9 cellular contexts compared by ENCODE assay signal in genomic region chr12:55797068-55797467, GRCh38. TPM values are rescaled to one million over a fixed set of nuclear protein-coding genes. Genes with fewer than 3 reads are reported as not detected.
DNase-seq lines count a peak whose midpoint lies in the region; ATAC-seq, FAIRE-seq and TF ChIP-seq lines count a peak whose summit lies in the region.
"Had no signal": no experiment of that assay in that cellular context is flagged by ENCODE, and none has a peak within 500 bp of the region (broad histone marks: within the 10 kb centered on the region; RNA-seq: fewer than 3 reads in every experiment).

No MANE protein-coding gene starts in this region.

- H3K9me3 ChIP-seq in keratinocyte (ENCODE audit: control insufficient read depth, low read depth, low read length): no peaks in the 10 kb centered on the region

- FAIRE-seq in keratinocyte (lab: Jason Lieb, UNC): no peak

- H3K4me1 ChIP-seq in keratinocyte (ENCODE audit: control insufficient read depth, extremely low read depth, insufficient read depth, low read length): no peaks in the 10 kb centered on the region

- dilution Hi-C loops in keratinocyte (cut with MboI; ENCODE audit: extremely low pct_ligation_motif_present, low sequenced_read_pairs): no loop called here

- H4K20me1 ChIP-seq in keratinocyte (ENCODE audit: control insufficient read depth, extremely low read depth, insufficient read depth, low read length): no peaks in the 10 kb centered on the region

- H3K79me2 ChIP-seq in keratinocyte (ENCODE audit: control insufficient read depth, insufficient read depth, low read length): peaks cover 11% of the 10 kb centered on the region

- in situ Hi-C loops in astrocyte of the cerebellum (cut with HindIII; ENCODE audit: low sequenced_read_pairs): no loop called here

- ATAC-seq in GM19463 (IDR thresholded peaks at IDR 0.05; ENCODE audit: unreplicated experiment) (no peak), HG03139 (IDR thresholded peaks at IDR 0.05; ENCODE audit: unreplicated experiment) (no peak)
- ATAC-seq in stimulated activated naive CD8-positive, alpha-beta T cell treated with anti-CD3 and anti-CD28 coated beads, Interleukin-15, Interleukin-2, amounts not matched to agents 100 U/mL and 50 U/mL, for 24 hours: no peak

- H3K27ac ChIP-seq in keratinocyte (ENCODE audit: control insufficient read depth, insufficient read depth, low read length): no peak overlapping the region
- H3K27ac ChIP-seq: skin epidermis had no signal

- no peak overlapping the region for H3K9ac ChIP-seq in keratinocyte (ENCODE audit: control insufficient read depth, extremely low read depth, insufficient read depth, low read length)

- H3K4me3 ChIP-seq in astrocyte of the cerebellum (ENCODE audit: low read depth, low read length): no peak overlapping the region
- no peak overlapping the region for H3K4me3 ChIP-seq in keratinocyte (ENCODE audit: control insufficient read depth in 2 of 3, extremely low read depth in 1 of 3, insufficient read depth in 2 of 3, low read depth in 1 of 3, low read length in 3 of 3)
- H3K4me3 ChIP-seq: skin epidermis had no signal

- H3K9me1 ChIP-seq in keratinocyte (ENCODE audit: control insufficient read depth, extremely low read depth, insufficient read depth, low read length): no peaks in the 10 kb centered on the region

- TF ChIP-seq CTCF in astrocyte of the cerebellum (IDR thresholded peaks at IDR 0.05; ENCODE audit: low read depth, low read length, missing control alignments) (peak; percentile 65), keratinocyte (optimal IDR thresholded peaks at IDR 0.05 in 1 of 3, IDR thresholded peaks at IDR 0.05 in 1 of 3, conservative IDR thresholded peaks at IDR 0.05 in 1 of 3; ENCODE audit: extremely low read depth in 1 of 3, insufficient read depth in 2 of 3, low read length in 3 of 3) (peak in 2 of 3 experiments; percentile 36 to 37)

- peaks cover 24 to 27% of the 10 kb centered on the region in 2 experiments for H3K36me3 ChIP-seq in keratinocyte (ENCODE audit: control insufficient read depth in 2 of 2, extremely low read depth in 1 of 2, insufficient read depth in 2 of 2, low read length in 2 of 2)

- no peaks in the 10 kb centered on the region for H3K27me3 ChIP-seq in keratinocyte (ENCODE audit: control insufficient read depth, extremely low read depth, insufficient read depth, low read length)

- no peak overlapping the region for H3K4me2 ChIP-seq in keratinocyte (ENCODE audit: control insufficient read depth, extremely low read depth, insufficient read depth, low read depth, low read length)

- DNase-seq in NCI-H1436 (lab: John Stamatoyannopoulos, UW) (peak; percentile 32), NCI-H1436 treated with DMSO at 0.1 percent for 48 hours (lab: John Stamatoyannopoulos, UW) (no peak), M059J (ENCODE audit: low read depth) (peak; percentile 32), astrocyte of the cerebellum (ENCODE audit: low read depth) (peak; percentile 37), keratinocyte (ENCODE audit: low read depth, low spot score) (no peak)
- no peak for DNase-seq in stimulated activated naive CD8-positive, alpha-beta T cell treated with anti-CD3 and anti-CD28 coated beads, Interleukin-15, Interleukin-2, amounts not matched to agents 100 U/mL and 50 U/mL, for 24 hours

- H2AFZ ChIP-seq in keratinocyte (ENCODE audit: control insufficient read depth, low read length): no peak overlapping the region

RNA-seq across cellular contexts. Expression of gene SARNP, which starts 20.5 kb away (rescaled TPM):
- 144 and 154 TPM in 2 replicates for total RNA-seq in M059J (2014; rRNA removed; shearing (Covaris generic))
- polyA plus RNA-seq in keratinocyte: 117 to 168 TPM (median 119 TPM) in 3 replicates
- polyA plus RNA-seq in keratinocyte (2011; ENCODE audit: low read depth): 133 TPM
- 130 and 221 TPM in 2 replicates for polyA plus RNA-seq in keratinocyte (2011; cell fraction: cytosol; rRNA removed)
- polyA plus RNA-seq in keratinocyte (2011; cell fraction: nucleus; rRNA removed): 66.9 and 91.2 TPM in 2 replicates
- polyA plus RNA-seq in keratinocyte (2012; ENCODE audit: low replicate concordance): 74.4 and 117 TPM in 2 replicates
- 10.2 to 45.4 TPM (median 20.8 TPM) in 3 replicates for polyA minus RNA-seq in keratinocyte
- polyA minus RNA-seq in keratinocyte (2011; cell fraction: cytosol; rRNA and poly(A)+ RNA removed): 24.0 TPM
- polyA minus RNA-seq in keratinocyte (2011; cell fraction: nucleus; rRNA and poly(A)+ RNA removed): 9.4 and 20.0 TPM in 2 replicates

RNA-seq across cellular contexts. Expression of gene ORMDL2, which starts 20.8 kb away (rescaled TPM):
- total RNA-seq in M059J (2014; rRNA removed; shearing (Covaris generic)): 22.5 and 48.2 TPM in 2 replicates
- 108 to 129 TPM (median 114 TPM) in 3 replicates for polyA plus RNA-seq in keratinocyte
- 63.5 TPM for polyA plus RNA-seq in keratinocyte (2011; ENCODE audit: low read depth)
- polyA plus RNA-seq in keratinocyte (2011; cell fraction: cytosol; rRNA removed): 100 and 171 TPM in 2 replicates
- 105 and 110 TPM in 2 replicates for polyA plus RNA-seq in keratinocyte (2011; cell fraction: nucleus; rRNA removed)
- 132 and 146 TPM in 2 replicates for polyA plus RNA-seq in keratinocyte (2012; ENCODE audit: low replicate concordance)
- polyA minus RNA-seq in keratinocyte: 124 to 182 TPM (median 134 TPM) in 3 replicates
- 51.4 TPM for polyA minus RNA-seq in keratinocyte (2011; cell fraction: cytosol; rRNA and poly(A)+ RNA removed)
- polyA minus RNA-seq in keratinocyte (2011; cell fraction: nucleus; rRNA and poly(A)+ RNA removed): 22.3 and 42.8 TPM in 2 replicates

RNA-seq across cellular contexts. Expression of gene DNAJC14, which starts 32.3 kb away (rescaled TPM):
- 34.5 and 42.3 TPM in 2 replicates for total RNA-seq in M059J (2014; rRNA removed; shearing (Covaris generic))
- 6.1 to 8.5 TPM (median 7.7 TPM) in 3 replicates for polyA plus RNA-seq in keratinocyte
- polyA plus RNA-seq in keratinocyte (2011; ENCODE audit: low read depth): 5.6 TPM
- polyA plus RNA-seq in keratinocyte (2011; cell fraction: cytosol; rRNA removed): 7.6 and 9.4 TPM in 2 replicates
- polyA plus RNA-seq in keratinocyte (2011; cell fraction: nucleus; rRNA removed): 14.4 and 17.6 TPM in 2 replicates
- polyA plus RNA-seq in keratinocyte (2012; ENCODE audit: low replicate concordance): 9.4 and 17.2 TPM in 2 replicates
- polyA minus RNA-seq in keratinocyte: 3.1 to 18.7 TPM (median 4.1 TPM) in 3 replicates
- 5.0 TPM for polyA minus RNA-seq in keratinocyte (2011; cell fraction: cytosol; rRNA and poly(A)+ RNA removed)
- polyA minus RNA-seq in keratinocyte (2011; cell fraction: nucleus; rRNA and poly(A)+ RNA removed): 3.7 and 10.3 TPM in 2 replicates

RNA-seq across cellular contexts. Expression of gene MMP19, which starts 45.7 kb away (rescaled TPM):
- total RNA-seq in M059J (2014; rRNA removed; shearing (Covaris generic)): 1.5 and 2.9 TPM in 2 replicates
- polyA plus RNA-seq in keratinocyte: 2.2 to 4.1 TPM (median 2.7 TPM) in 3 replicates
- polyA plus RNA-seq in keratinocyte (2011; ENCODE audit: low read depth): 0.35 TPM
- 1.1 and 1.6 TPM in 2 replicates for polyA plus RNA-seq in keratinocyte (2011; cell fraction: cytosol; rRNA removed)
- 5.9 and 6.9 TPM in 2 replicates for polyA plus RNA-seq in keratinocyte (2011; cell fraction: nucleus; rRNA removed)
- 0.49 and 3.8 TPM in 2 replicates for polyA plus RNA-seq in keratinocyte (2012; ENCODE audit: low replicate concordance)
- 1.1 to 4.0 TPM (median 1.2 TPM) in 3 replicates for polyA minus RNA-seq in keratinocyte
- polyA minus RNA-seq in keratinocyte (2011; cell fraction: cytosol; rRNA and poly(A)+ RNA removed): not detected
- 2.1 and 3.0 TPM in 2 replicates for polyA minus RNA-seq in keratinocyte (2011; cell fraction: nucleus; rRNA and poly(A)+ RNA removed)

RNA-seq across cellular contexts. Expression of gene GDF11, which starts 54.1 kb away (rescaled TPM):
- 3.9 and 7.1 TPM in 2 replicates for total RNA-seq in M059J (2014; rRNA removed; shearing (Covaris generic))
- polyA plus RNA-seq in keratinocyte: 2.5 to 6.2 TPM (median 2.7 TPM) in 3 replicates
- 0.82 TPM for polyA plus RNA-seq in keratinocyte (2011; ENCODE audit: low read depth)
- 2.2 and 3.3 TPM in 2 replicates for polyA plus RNA-seq in keratinocyte (2011; cell fraction: cytosol; rRNA removed)
- 1.9 and 2.4 TPM in 2 replicates for polyA plus RNA-seq in keratinocyte (2011; cell fraction: nucleus; rRNA removed)
- polyA plus RNA-seq in keratinocyte (2012; ENCODE audit: low replicate concordance): 1.2 and 9.6 TPM in 2 replicates
- polyA minus RNA-seq in keratinocyte: 1.8 to 16.1 TPM (median 2.7 TPM) in 3 replicates
- polyA minus RNA-seq in keratinocyte (2011; cell fraction: cytosol; rRNA and poly(A)+ RNA removed): 2.1 TPM
- polyA minus RNA-seq in keratinocyte (2011; cell fraction: nucleus; rRNA and poly(A)+ RNA removed): 0.42 and 1.8 TPM in 2 replicates

Comparison
In these comparisons a context has a peak if more than half of its experiments do, and no peak if none do; other contexts are left out.
1. DNase-seq: peak in NCI-H1436 (single experiment), M059J (single experiment) and astrocyte of the cerebellum (single experiment); none in NCI-H1436 treated with DMSO at 0.1 percent for 48 hours (single experiment), keratinocyte (single experiment) and stimulated activated naive CD8-positive, alpha-beta T cell treated with anti-CD3 and anti-CD28 coated beads, Interleukin-15, Interleukin-2, amounts not matched to agents 100 U/mL and 50 U/mL, for 24 hours (single experiment).